Comparison of ENCODE assay signal across 25 cellular contexts in the genomic region with DNA sequence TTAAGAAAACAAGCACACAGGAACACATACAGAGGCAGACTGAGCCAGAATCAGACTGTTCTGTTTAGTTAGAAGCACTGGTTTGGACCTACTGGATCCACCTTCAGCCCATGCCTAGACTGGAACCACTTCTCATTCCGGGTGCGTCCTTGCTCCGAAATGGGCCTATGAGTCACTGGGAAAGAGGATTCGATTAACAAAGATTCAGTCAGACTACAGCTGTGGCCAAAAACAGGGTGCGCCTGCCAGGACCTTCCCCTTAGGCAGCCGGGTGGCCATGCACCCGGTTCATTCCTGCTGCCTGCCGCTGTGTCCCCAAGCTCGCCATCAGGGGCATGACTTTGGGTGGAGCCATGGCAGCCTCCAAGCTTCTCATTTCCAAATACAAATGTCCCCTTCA. TPM values are rescaled to one million over a fixed set of nuclear protein-coding genes. Genes with fewer than 3 reads are reported as not detected.
DNase-seq lines count a peak whose midpoint lies in the region; ATAC-seq and TF ChIP-seq lines count a peak whose summit lies in the region.
"Had no signal": no experiment of that assay in that cellular context is flagged by ENCODE, and none has a peak within 500 bp of the region (broad histone marks: within the 10 kb centered on the region; RNA-seq: fewer than 3 reads in every experiment).

No MANE protein-coding gene starts in this region.

- no peak for TF ChIP-seq POLR2A in esophagus squamous epithelium (IDR thresholded peaks at IDR 0.05)

- H3K18ac ChIP-seq in neuronal stem cell (ENCODE audit: low read length) = no peak overlapping the region

- H3K9me3 Mint-ChIP-seq in activated CD4-positive, alpha-beta T cell treated with anti-CD3 and anti-CD28 coated beads for 36 hours (ENCODE audit: low read depth) = no peaks in the 10 kb centered on the region
- H3K9me3 Mint-ChIP-seq: activated naive CD8-positive, alpha-beta T cell treated with anti-CD3 and anti-CD28 coated beads, Interleukin-2, amount 10 ng/mL, durations not matched to agents 7 days and 5 days; activated T-helper 2 cell treated with anti-CD3 and anti-CD28 coated beads, Interferon-gamma antibody, Interleukin-2, Interleukin-4, amounts not matched to agents 10 μg/mL and 5 μg/mL and 100 μg/mL, durations not matched to agents 14 hours and 24 hours and 36 hours; brain; CD4-positive, alpha-beta T cell had no signal

- H3K14ac ChIP-seq in neuronal stem cell (ENCODE audit: low read length) = no peak overlapping the region

- intact Hi-C loops in esophagus squamous epithelium (cut with DNase I) = no loop called here
- intact Hi-C loops in tibial artery (cut with DNase I; ENCODE audit: low total_unique reads) = no loop called here
- intact Hi-C loops in activated CD4-positive, alpha-beta T cell treated with anti-CD3 and anti-CD28 coated beads for 36 hours (cut with DNase I, micrococcal nuclease) = no loop called here

- no peaks in the 10 kb centered on the region for H3K79me1 ChIP-seq in neuronal stem cell (ENCODE audit: low read depth, low read length)

- H2AK5ac ChIP-seq in neuronal stem cell (ENCODE audit: low read depth, low read length) = no peak overlapping the region

- H3K4me1 ChIP-seq in adipocyte (ENCODE audit: control insufficient read depth, insufficient read depth, low read length) = peaks cover 23% of the 10 kb centered on the region
- peaks cover 10 to 40% (median 20%) of the 10 kb centered on the region in 3 donors for H3K4me1 ChIP-seq in esophagus squamous epithelium
- peaks cover 5 to 9% of the 10 kb centered on the region in 2 donors for H3K4me1 ChIP-seq in neuronal stem cell (ENCODE audit: control insufficient read depth in 2 of 2, insufficient read depth in 1 of 2, low read depth in 1 of 2, low read length in 2 of 2)
- peaks cover 0 to 38% (median 10%) of the 10 kb centered on the region in 4 donors for H3K4me1 ChIP-seq in tibial artery
- H3K4me1 ChIP-seq: prostate gland had no signal

- POLR2A ChIA-PET in activated CD4-positive, alpha-beta T cell treated with anti-CD3 and anti-CD28 coated beads for 36 hours (lab: Charles Lee) = no interaction called here

- no peak overlapping the region for H3K23ac ChIP-seq in neuronal stem cell (ENCODE audit: low read depth, low read length, poor library complexity)

- H2BK5ac ChIP-seq in neuronal stem cell (ENCODE audit: low read length) = no peak overlapping the region

- DNase-seq in adipocyte (ENCODE audit: low read depth) (no peak), esophagus squamous epithelium (lab: John Stamatoyannopoulos, UW) (no peak), neuronal stem cell (ENCODE audit: low spot score) (no peak), tibial artery (peak; percentile 83 to 90), iPS-NIHi11 (ENCODE audit: low spot score) (no peak), GM10266 (ENCODE audit: extremely low spot score) (no peak)
- no peak for DNase-seq in activated CD4-positive, alpha-beta T cell treated with anti-CD3 and anti-CD28 coated beads for 36 hours
- DNase-seq: activated CD4-positive, alpha-beta T cell treated with anti-CD3 and anti-CD28 coated beads, Interleukin-2, amount 50 U/mL, for 1 hour; activated naive CD8-positive, alpha-beta T cell treated with anti-CD3 and anti-CD28 coated beads, Interleukin-2, amount 10 ng/mL, durations not matched to agents 7 days and 5 days; CD4-positive, alpha-beta T cell; DMS153; GF-D8; GOT3; islet precursor cell; NCI-H187; NCI-H226; OCI-M1; SIG-M5; stimulated activated CD8-positive, alpha-beta memory T cell treated with anti-CD3 and anti-CD28 coated beads, Interleukin-4, amount 100 ng/mL, for 48 hours; T-helper 1 cell had no signal

- H3K27me3 Mint-ChIP-seq in activated CD4-positive, alpha-beta T cell treated with anti-CD3 and anti-CD28 coated beads for 36 hours = no peaks in the 10 kb centered on the region
- H3K27me3 Mint-ChIP-seq: CD4-positive, alpha-beta T cell had no signal

- CTCF ChIA-PET in activated CD4-positive, alpha-beta T cell treated with anti-CD3 and anti-CD28 coated beads for 36 hours (lab: Charles Lee) = interaction anchor here (0.5 to 0.7 kb wide), 2 partner anchors 10 to 13 kb away, joined by 3 read pairs; no protein-coding TSS in a partner anchor

- H2AFZ ChIP-seq in neuronal stem cell (ENCODE audit: low read length) = peak overlapping the region; percentile 57

- H3K4me3 ChIP-seq in adipocyte (ENCODE audit: low read length) (peak overlapping the region; percentile 35), esophagus squamous epithelium (no peak overlapping the region), neuronal stem cell (ENCODE audit: low read length in 2 of 2) (no peak overlapping the region), tibial artery (no peak overlapping the region)
- H3K4me3 ChIP-seq: prostate gland had no signal

- no peaks in the 10 kb centered on the region for H3K36me3 Mint-ChIP-seq in activated CD4-positive, alpha-beta T cell treated with anti-CD3 and anti-CD28 coated beads for 36 hours (ENCODE audit: low read depth)
- H3K36me3 Mint-ChIP-seq: activated naive CD8-positive, alpha-beta T cell treated with anti-CD3 and anti-CD28 coated beads, Interleukin-2, amount 10 ng/mL, durations not matched to agents 7 days and 5 days; brain had no signal

- no peak overlapping the region for H2BK15ac ChIP-seq in neuronal stem cell (ENCODE audit: low read length)

- no peak for ATAC-seq in GM21390 (IDR thresholded peaks at IDR 0.05; ENCODE audit: unreplicated experiment)
- no peak for ATAC-seq in activated CD4-positive, alpha-beta T cell treated with anti-CD3 and anti-CD28 coated beads for 36 hours

- H2BK120ac ChIP-seq in neuronal stem cell (ENCODE audit: low read depth, low read length) = no peak overlapping the region

- no peaks in the 10 kb centered on the region for H3K27me3 ChIP-seq in adipocyte (replicated peaks; ENCODE audit: control insufficient read depth, insufficient read depth, low read length)
- no peaks in the 10 kb centered on the region for H3K27me3 ChIP-seq in esophagus squamous epithelium
- H3K27me3 ChIP-seq in neuronal stem cell (ENCODE audit: control insufficient read depth in 3 of 3, insufficient read depth in 3 of 3, low read depth in 1 of 3, low read length in 3 of 3) = no peaks in the 10 kb centered on the region
- H3K27me3 ChIP-seq in tibial artery = no peaks in the 10 kb centered on the region

- no peak overlapping the region for H4K91ac ChIP-seq in neuronal stem cell (ENCODE audit: low read depth, low read length, poor library complexity)

- no peaks in the 10 kb centered on the region for H3K9me3 ChIP-seq in adipocyte (ENCODE audit: control insufficient read depth, low read length)
- H3K9me3 ChIP-seq in esophagus squamous epithelium = no peaks in the 10 kb centered on the region
- H3K9me3 ChIP-seq in neuronal stem cell (replicated peaks in 1 of 2; ENCODE audit: control insufficient read depth in 2 of 2, insufficient read depth in 1 of 2, low read depth in 1 of 2, low read length in 2 of 2) = no peaks in the 10 kb centered on the region
- H3K9me3 ChIP-seq in tibial artery = no peaks in the 10 kb centered on the region
- H3K9me3 ChIP-seq: prostate gland had no signal

- H3K4ac ChIP-seq in neuronal stem cell (ENCODE audit: low read length) = no peak overlapping the region

- no peak overlapping the region for H3K4me3 Mint-ChIP-seq in activated CD4-positive, alpha-beta T cell treated with anti-CD3 and anti-CD28 coated beads for 36 hours
- H3K4me3 Mint-ChIP-seq: activated naive CD8-positive, alpha-beta T cell treated with anti-CD3 and anti-CD28 coated beads, Interleukin-2, amount 10 ng/mL, durations not matched to agents 7 days and 5 days; brain; CD4-positive, alpha-beta T cell had no signal

- H3K36me3 ChIP-seq in adipocyte (ENCODE audit: control insufficient read depth, insufficient read depth, low read length, severe bottlenecking) = no peaks in the 10 kb centered on the region
- H3K36me3 ChIP-seq in esophagus squamous epithelium = no peaks in the 10 kb centered on the region
- no peaks in the 10 kb centered on the region for H3K36me3 ChIP-seq in neuronal stem cell (replicated peaks in 1 of 2; ENCODE audit: control insufficient read depth in 2 of 2, insufficient read depth in 2 of 2, low read length in 2 of 2)
- H3K36me3 ChIP-seq in tibial artery = no peaks in the 10 kb centered on the region
- H3K36me3 ChIP-seq: prostate gland had no signal

- H2BK12ac ChIP-seq in neuronal stem cell (ENCODE audit: low read length) = no peak overlapping the region

- no peak overlapping the region for H3K4me2 ChIP-seq in neuronal stem cell (ENCODE audit: insufficient read depth, low read length, poor library complexity, severe bottlenecking)

- WGBS in esophagus squamous epithelium, 2 donors = 35 to 62% methylated on average over 8 of the region's 9 CpGs
- no CpG with 5 or more reads among the region's 9 CpGs for WGBS in neuronal stem cell (ENCODE audit: extremely low coverage in 2 of 2, insufficient read length in 2 of 2, insufficient replicate concordance in 1 of 2), 2 donors

- TF ChIP-seq CTCF in esophagus squamous epithelium (IDR thresholded peaks at IDR 0.05) (no peak), tibial artery (IDR thresholded peaks at IDR 0.05) (no peak), GM10266 (IDR thresholded peaks at IDR 0.05; ENCODE audit: control insufficient read depth, insufficient read depth, low read depth, missing control alignments) (no peak)

- H3K27ac Mint-ChIP-seq in activated CD4-positive, alpha-beta T cell treated with anti-CD3 and anti-CD28 coated beads for 36 hours = no peak overlapping the region
- H3K27ac Mint-ChIP-seq: activated naive CD8-positive, alpha-beta T cell treated with anti-CD3 and anti-CD28 coated beads, Interleukin-2, amount 10 ng/mL, durations not matched to agents 7 days and 5 days; activated T-helper 2 cell treated with anti-CD3 and anti-CD28 coated beads, Interferon-gamma antibody, Interleukin-2, Interleukin-4, amounts not matched to agents 10 μg/mL and 5 μg/mL and 100 μg/mL, durations not matched to agents 14 hours and 24 hours and 36 hours; brain; CD4-positive, alpha-beta T cell had no signal

- H4K8ac ChIP-seq in neuronal stem cell (ENCODE audit: low read depth, low read length) = no peak overlapping the region

- peaks cover 3% of the 10 kb centered on the region for H3K4me1 Mint-ChIP-seq in activated CD4-positive, alpha-beta T cell treated with anti-CD3 and anti-CD28 coated beads for 36 hours
- H3K4me1 Mint-ChIP-seq: brain had no signal

- H3K27ac ChIP-seq in esophagus squamous epithelium (peak overlapping the region; percentile 15 to 78 (median 54)), neuronal stem cell (replicated peaks; ENCODE audit: low read length) (no peak overlapping the region), tibial artery (peak overlapping the region; percentile 56 to 60)
- H3K27ac ChIP-seq: prostate gland had no signal

- H3K9ac ChIP-seq in adipocyte (ENCODE audit: low read length) (peak overlapping the region; percentile 0), neuronal stem cell (ENCODE audit: low read depth, low read length, poor library complexity) (no peak overlapping the region)

RNA-seq across cellular contexts. Expression of a gene that starts 14.5 kb away (rescaled TPM):
- 10 to 100 TPM in 2 of 4 donors, 1 to 10 TPM in 2; 6.1 to 11.0 (median 8.7) TPM for total RNA-seq in esophagus squamous epithelium
- 4.8 TPM for polyA plus RNA-seq in neuronal stem cell (2013, experiment 1 of 2)
- polyA plus RNA-seq in neuronal stem cell (2013, experiment 2 of 2) = 4.9 TPM
- total RNA-seq in activated CD4-positive, alpha-beta T cell treated with anti-CD3 and anti-CD28 coated beads for 36 hours = 10 to 100 TPM; 12.7 to 15.8 TPM
- polyA plus RNA-seq: neural cell had no signal

Comparison
In these comparisons a context has a peak if more than half of its experiments do, and no peak if none do; other contexts are left out.
1. DNase-seq: peak in tibial artery (2 of 2); none in adipocyte (single experiment), esophagus squamous epithelium (single experiment), neuronal stem cell (single experiment), iPS-NIHi11 (single experiment), activated CD4-positive, alpha-beta T cell treated with anti-CD3 and anti-CD28 coated beads for 36 hours (single experiment) and GM10266 (single experiment).